Comparison of ENCODE assay signal across 9 cellular contexts in genomic region chr3:98612996-98613517, GRCh38. TPM values are rescaled to one million over a fixed set of nuclear protein-coding genes. Genes with fewer than 3 reads are reported as not detected.
A peak's percentile ranks its signal among the peaks of the same experiment; 100 is the strongest.
DNase-seq lines count a peak whose midpoint lies in the region; ATAC-seq lines count a peak whose summit lies in the region.
"Had no signal": no experiment of that assay in that cellular context is flagged by ENCODE, and none has a peak within 500 bp of the region (broad histone marks: within the 10 kb centered on the region; RNA-seq: fewer than 3 reads in every experiment).

No MANE protein-coding gene starts in this region.

- peak; percentile 53 for ATAC-seq in GM21367 (IDR thresholded peaks at IDR 0.05; ENCODE audit: unreplicated experiment)
- ATAC-seq in HG03354 (IDR thresholded peaks at IDR 0.05; ENCODE audit: poor library complexity, severe bottlenecking, unreplicated experiment), result peak; percentile 35
- ATAC-seq in left ventricle myocardium superior, result peak; percentile 65

- intact Hi-C loops in left ventricle myocardium superior (cut with micrococcal nuclease), result no loop called here

- DNase-seq in CD1c-positive myeloid dendritic cell (ENCODE audit: extremely low spot score) (peak; percentile 49), left ventricle myocardium superior (peak; percentile 30), amniotic stem cell (lab: John Stamatoyannopoulos, UW) (no peak), HUDEP-2 (lab: John Stamatoyannopoulos, UW; ENCODE audit: unreplicated experiment in 76 of 76) (no peak), ureter (ENCODE audit: low spot score) (no peak), activated T-cell treated with anti-CD3 and anti-CD28 coated beads for 4 hours (no peak)
- DNase-seq: GOT3 had no signal

RNA-seq across cellular contexts. Expression of gene CPOX, which starts 19.6 kb away (rescaled TPM):
- total RNA-seq in left ventricle myocardium superior (12.1 TPM), ureter (17.5 TPM)

Comparison
In these comparisons a context has a peak if more than half of its experiments do, and no peak if none do; other contexts are left out.
1. DNase-seq: peak in CD1c-positive myeloid dendritic cell (single experiment) and left ventricle myocardium superior (single experiment); none in amniotic stem cell (single experiment), HUDEP-2 (0 of 76), ureter (single experiment) and activated T-cell treated with anti-CD3 and anti-CD28 coated beads for 4 hours (single experiment).
2. Peak in every context shown above with its lines, with median percentiles within 50 percentile points of each other: ATAC-seq.